Comparison of ENCODE assay signal across 27 cellular contexts in genomic region chr9:95834281-95834907, GRCh38. TPM values are rescaled to one million over a fixed set of nuclear protein-coding genes. Genes with fewer than 3 reads are reported as not detected.
DNase-seq lines count a peak whose midpoint lies in the region; ATAC-seq, FAIRE-seq and TF ChIP-seq lines count a peak whose summit lies in the region.
"Had no signal": no experiment of that assay in that cellular context is flagged by ENCODE, and none has a peak within 500 bp of the region (broad histone marks: within the 10 kb centered on the region; RNA-seq: fewer than 3 reads in every experiment).

No MANE protein-coding gene starts in this region.

- no peaks in the 10 kb centered on the region for H3K9me3 ChIP-seq in small intestine (ENCODE audit: control insufficient read depth, low read depth)
- no peaks in the 10 kb centered on the region for H3K9me3 ChIP-seq in aorta (ENCODE audit: control insufficient read depth, low read length)
- H3K9me3 ChIP-seq: ovary, SJSA1, upper lobe of left lung had no signal

- TF ChIP-seq CTCF in activated CD8-positive, alpha-beta T cell treated with anti-CD3 and anti-CD28 coated beads for 36 hours (IDR thresholded peaks at IDR 0.05), result no peak
- no peak for TF ChIP-seq CTCF in fibroblast of pulmonary artery (IDR thresholded peaks at IDR 0.05; ENCODE audit: low read length, missing control alignments)

- H3K36me3 ChIP-seq in small intestine (ENCODE audit: control insufficient read depth in 2 of 2, insufficient read depth in 2 of 2, low read length in 2 of 2) (no peaks in the 10 kb centered on the region), aorta (ENCODE audit: control insufficient read depth in 1 of 2, insufficient read depth in 2 of 2, low read length in 1 of 2) (peaks cover 2% of the 10 kb centered on the region in 2 donors)
- H3K36me3 ChIP-seq: ovary, SJSA1, upper lobe of left lung had no signal

- peaks cover 4% of the 10 kb centered on the region for H3K27me3 Mint-ChIP-seq in activated CD8-positive, alpha-beta T cell treated with anti-CD3 and anti-CD28 coated beads for 36 hours
- H3K27me3 Mint-ChIP-seq: activated B cell treated with CpG ODN at 0.5 μM for 24 hours, naive B cell had no signal

- peak; percentile 97 for DNase-seq in NCI-H226
- peak; percentile 26 for DNase-seq in activated CD8-positive, alpha-beta T cell treated with anti-CD3 and anti-CD28 coated beads for 36 hours
- DNase-seq in fibroblast of pulmonary artery (ENCODE audit: low read depth), result peak; percentile 68
- DNase-seq in small intestine, result peak; percentile 18
- DNase-seq in NCI-H345 (lab: John Stamatoyannopoulos, UW), result no peak
- DNase-seq in aorta, result no peak
- DNase-seq: activated B cell treated with CpG ODN at 0.5 μM for 24 hours; caudate nucleus; CD8-positive, alpha-beta T cell; DMS153; dorsolateral prefrontal cortex; foreskin melanocyte; hippocampal formation; MV-4-11; naive B cell; NCI-H187; ovary; PC-9; stimulated activated CD4-positive, alpha-beta T cell treated with anti-CD3 and anti-CD28 coated beads, Interleukin-2, amount 100 ng/mL, for 24 hours; upper lobe of left lung had no signal

- H3K4me1 ChIP-seq in small intestine (ENCODE audit: control insufficient read depth in 2 of 2, insufficient read depth in 1 of 2, low read depth in 1 of 2, low read length in 1 of 2) (peaks cover 2% of the 10 kb centered on the region in 2 donors), aorta (ENCODE audit: control insufficient read depth in 1 of 2, insufficient read depth in 2 of 2, low read length in 2 of 2) (no peaks in the 10 kb centered on the region)
- H3K4me1 ChIP-seq: SJSA1, upper lobe of left lung had no signal

- intact Hi-C loops in activated CD8-positive, alpha-beta T cell treated with anti-CD3 and anti-CD28 coated beads for 36 hours (cut with micrococcal nuclease), result no loop called here
- intact Hi-C loops in aorta (cut with DNase I), result loop anchor here in 1 of 2 donors (10.0 kb wide), 1 partner anchor 70 kb away; no protein-coding TSS in a partner anchor

- no peaks in the 10 kb centered on the region for H3K36me3 Mint-ChIP-seq in activated CD8-positive, alpha-beta T cell treated with anti-CD3 and anti-CD28 coated beads for 36 hours (ENCODE audit: low read depth)
- H3K36me3 Mint-ChIP-seq: CD8-positive, alpha-beta T cell; naive B cell had no signal

- H3K9me3 Mint-ChIP-seq in activated CD8-positive, alpha-beta T cell treated with anti-CD3 and anti-CD28 coated beads for 36 hours, result no peaks in the 10 kb centered on the region
- H3K9me3 Mint-ChIP-seq: activated B cell treated with CpG ODN at 0.5 μM for 24 hours; CD8-positive, alpha-beta T cell; naive B cell had no signal

- H3K4me3 Mint-ChIP-seq in activated CD8-positive, alpha-beta T cell treated with anti-CD3 and anti-CD28 coated beads for 36 hours, result no peak overlapping the region
- H3K4me3 Mint-ChIP-seq: activated B cell treated with CpG ODN at 0.5 μM for 24 hours; CD8-positive, alpha-beta T cell; naive B cell had no signal

- peak; percentile 53 for ATAC-seq in activated CD8-positive, alpha-beta T cell treated with anti-CD3 and anti-CD28 coated beads for 36 hours
- no peak for ATAC-seq in GM19397 (IDR thresholded peaks at IDR 0.05; ENCODE audit: unreplicated experiment)
- ATAC-seq in HG02981 (IDR thresholded peaks at IDR 0.05; ENCODE audit: unreplicated experiment), result no peak
- no peak for ATAC-seq in aorta (ENCODE audit: low FRiP score)
- ATAC-seq: CD8-positive, alpha-beta T cell had no signal

- FAIRE-seq in small intestine (lab: Jason Lieb, UNC), result no peak
- FAIRE-seq: GM12892, GM19239, H54 had no signal

- H3K4me3 ChIP-seq in fibroblast of pulmonary artery (replicated peaks; ENCODE audit: low read depth, low read length) (no peak overlapping the region), small intestine (ENCODE audit: low read depth in 1 of 2, low read length in 2 of 2) (no peak overlapping the region), aorta (ENCODE audit: low read length in 2 of 2) (no peak overlapping the region)
- H3K4me3 ChIP-seq: dorsolateral prefrontal cortex, lung, ovary, PC-9, SJSA1, upper lobe of left lung had no signal

- H3K27me3 ChIP-seq in small intestine (ENCODE audit: control insufficient read depth in 2 of 2, insufficient read depth in 2 of 2, low read length in 2 of 2), result no peaks in the 10 kb centered on the region
- H3K27me3 ChIP-seq in aorta (ENCODE audit: control insufficient read depth in 1 of 2, insufficient read depth in 2 of 2, low read length in 1 of 2), result no peaks in the 10 kb centered on the region
- H3K27me3 ChIP-seq: dorsolateral prefrontal cortex, ovary, SJSA1, upper lobe of left lung had no signal

- H3K27ac ChIP-seq in small intestine (ENCODE audit: low read depth in 1 of 2, low read length in 1 of 2) (no peak overlapping the region), aorta (ENCODE audit: low read depth in 1 of 2, low read length in 2 of 2) (no peak overlapping the region)
- H3K27ac ChIP-seq: dorsolateral prefrontal cortex, ovary, PC-9, SJSA1, upper lobe of left lung had no signal

- POLR2A ChIA-PET in activated CD8-positive, alpha-beta T cell treated with anti-CD3 and anti-CD28 coated beads for 36 hours (lab: Charles Lee), result no interaction called here

- CTCF ChIA-PET in activated CD8-positive, alpha-beta T cell treated with anti-CD3 and anti-CD28 coated beads for 36 hours (lab: Charles Lee), result interaction anchor here (1.2 to 1.6 kb wide), 2 partner anchors 18 to 274 kb away, joined by 3 read pairs; no protein-coding TSS in a partner anchor

- peaks cover 13% of the 10 kb centered on the region for H3K4me1 Mint-ChIP-seq in activated CD8-positive, alpha-beta T cell treated with anti-CD3 and anti-CD28 coated beads for 36 hours (ENCODE audit: low read depth)
- H3K4me1 Mint-ChIP-seq: activated B cell treated with CpG ODN at 0.5 μM for 24 hours, naive B cell had no signal

- 56 to 73% (median 72%) methylated on average over 3 of the region's 3 CpGs for WGBS in small intestine, 3 donors
- WGBS in aorta, 2 donors, result 80 to 83% methylated on average over 3 of the region's 3 CpGs

- no peak overlapping the region for H3K27ac Mint-ChIP-seq in activated CD8-positive, alpha-beta T cell treated with anti-CD3 and anti-CD28 coated beads for 36 hours
- H3K27ac Mint-ChIP-seq: activated B cell treated with CpG ODN at 0.5 μM for 24 hours; CD8-positive, alpha-beta T cell; naive B cell had no signal

RNA-seq across cellular contexts. Expression of gene ERCC6L2, which starts 41.1 kb away (rescaled TPM):
- total RNA-seq in activated CD8-positive, alpha-beta T cell treated with anti-CD3 and anti-CD28 coated beads for 36 hours, result 10 to 100 TPM; 31.2 to 34.7 TPM
- polyA plus RNA-seq in small intestine, result 10 to 100 TPM in 1 of 3 donors, 1 to 10 TPM in 2; 4.9 to 10.1 (median 8.5) TPM
- total RNA-seq in aorta, result 10 to 100 TPM; 46.4 to 54.5 TPM
- polyA plus RNA-seq in aorta, result 10 to 100 TPM in 1 of 2 donors, 1 to 10 TPM in 1; 3.0 to 11.0 TPM

Comparison
In these comparisons a context has a peak if more than half of its experiments do, and no peak if none do; other contexts are left out.
1. DNase-seq: peak in NCI-H226 (single experiment), activated CD8-positive, alpha-beta T cell treated with anti-CD3 and anti-CD28 coated beads for 36 hours (single experiment), fibroblast of pulmonary artery (single experiment) and small intestine (single experiment); none in NCI-H345 (single experiment) and aorta (0 of 2).